ENCODE assay signal across 17 cellular contexts in genomic region chr4:166482755-166483154, GRCh38.
"Had no signal": no experiment of that assay in that cellular context is flagged by ENCODE, and none has a peak within 500 bp of the region (broad histone marks: within the 10 kb centered on the region; RNA-seq: fewer than 3 reads in every experiment).

No MANE protein-coding gene starts in this region.

- FAIRE-seq: keratinocyte, urothelium cell line had no signal

- DNase-seq: effector memory CD8-positive, alpha-beta T cell; foreskin fibroblast; glutamatergic neuron; left ventricle myocardium inferior; lower lobe of right lung; nucleus accumbens; ovary; right cardiac atrium; stimulated activated CD4-positive, alpha-beta T cell treated with anti-CD3 and anti-CD28 coated beads, Interleukin-4, amount 100 ng/mL, for 1 hour; stimulated activated CD8-positive, alpha-beta memory T cell treated with anti-CD3 and anti-CD28 coated beads, Interleukin-4, amount 100 ng/mL, for 48 hours; stimulated activated naive CD8-positive, alpha-beta T cell treated with anti-CD3 and anti-CD28 coated beads, Interleukin-15, Interleukin-2, amounts not matched to agents 100 U/mL and 50 U/mL, for 24 hours; thyroid gland had no signal

- ATAC-seq: effector memory CD8-positive, alpha-beta T cell; gastroesophageal sphincter; lower lobe of right lung; natural killer cell treated with Interleukin-12 subunit alpha and Interleukin-12 subunit beta and Interleukin-15 and Interleukin-18, amount 100 ng/mL, for 72 hours; right cardiac atrium; stimulated activated effector memory CD8-positive, alpha-beta T cell treated with anti-CD3 and anti-CD28 coated beads, Interleukin-12 subunit alpha, Interleukin-12 subunit beta, amount 100 ng/mL, for 72 hours; stimulated activated naive CD8-positive, alpha-beta T cell treated with anti-CD3 and anti-CD28 coated beads, Interleukin-15, Interleukin-2, amounts not matched to agents 100 U/mL and 50 U/mL, for 24 hours had no signal
